9 cellular contexts compared by ENCODE assay signal in the genomic region with DNA sequence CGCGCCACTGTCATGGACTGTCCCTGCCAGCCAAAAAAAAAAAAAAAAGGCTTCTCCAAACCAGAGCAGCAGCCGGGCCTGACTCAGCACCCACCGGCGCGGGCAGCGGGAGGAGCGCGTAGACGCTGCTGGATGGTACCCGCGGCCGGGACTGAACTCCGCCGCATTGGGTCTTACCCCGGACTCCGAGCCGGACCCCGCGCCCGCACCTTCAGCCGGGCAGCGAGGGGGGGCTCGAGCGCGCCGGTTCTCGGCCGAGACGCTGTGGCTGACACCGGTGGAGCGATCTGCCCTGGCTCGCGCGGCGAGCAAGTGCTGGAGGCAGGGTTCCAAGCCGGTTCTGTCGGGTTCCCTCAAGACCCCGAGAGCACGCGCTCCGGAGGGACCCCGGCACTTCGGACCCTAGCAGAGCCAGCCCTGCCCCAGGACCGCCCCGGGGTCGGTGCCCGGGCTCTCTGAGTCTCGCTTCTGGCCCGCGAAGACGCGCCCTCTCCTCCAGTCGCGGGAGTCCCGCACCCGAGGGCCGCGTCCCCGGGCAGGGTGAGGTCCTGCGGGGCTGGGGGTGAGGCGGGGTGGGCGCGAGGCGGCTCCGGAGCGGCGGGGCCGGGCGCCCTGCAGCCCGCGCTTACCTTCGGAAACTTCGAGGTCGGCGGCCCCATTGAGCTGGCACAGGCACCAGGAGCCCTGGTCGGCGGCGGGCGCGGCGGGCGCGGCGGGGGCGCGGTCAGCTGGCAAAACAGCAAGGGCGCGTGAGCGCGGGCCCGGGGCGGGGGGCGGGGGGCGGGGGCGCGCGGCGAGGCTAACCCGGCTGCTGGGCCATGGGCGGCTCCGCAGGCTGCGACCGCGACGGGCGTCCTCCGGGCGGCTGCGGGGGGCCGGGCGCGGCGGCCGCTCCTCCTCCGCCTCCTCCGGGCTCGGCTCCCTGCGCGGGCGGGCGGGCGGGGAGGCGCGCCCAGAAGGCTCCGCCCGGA. TPM values are rescaled to one million over a fixed set of nuclear protein-coding genes. Genes with fewer than 3 reads are reported as not detected.
DNase-seq lines count a peak whose midpoint lies in the region; ATAC-seq, FAIRE-seq and TF ChIP-seq lines count a peak whose summit lies in the region.
"Had no signal": no experiment of that assay in that cellular context is flagged by ENCODE, and none has a peak within 500 bp of the region (broad histone marks: within the 10 kb centered on the region; RNA-seq: fewer than 3 reads in every experiment).

No MANE protein-coding gene starts in this region.

- H3K27ac Mint-ChIP-seq in MCF 10A (ENCODE audit: low read depth, unreplicated experiment), result no peak overlapping the region

- H3K27ac ChIP-seq in keratinocyte (ENCODE audit: control insufficient read depth, insufficient read depth, low read length) (no peak overlapping the region), tibial artery (no peak overlapping the region)

- H2AFZ ChIP-seq in keratinocyte (ENCODE audit: control insufficient read depth, low read length), result peak overlapping the region; percentile 30

- H3K27me3 Mint-ChIP-seq in activated T-cell treated with anti-CD3 and anti-CD28 coated beads, Interleukin-2, amount 50 U/mL, for 4 hours (ENCODE audit: low read depth), result peaks cover 60% of the 10 kb centered on the region
- peaks cover 39% of the 10 kb centered on the region for H3K27me3 Mint-ChIP-seq in MCF 10A (ENCODE audit: insufficient read depth, unreplicated experiment)

- H3K4me1 Mint-ChIP-seq in activated T-cell treated with anti-CD3 and anti-CD28 coated beads, Interleukin-2, amount 50 U/mL, for 4 hours (ENCODE audit: low read depth), result peaks cover 7% of the 10 kb centered on the region
- no peaks in the 10 kb centered on the region for H3K4me1 Mint-ChIP-seq in MCF 10A (ENCODE audit: insufficient read depth, unreplicated experiment)

- no peaks in the 10 kb centered on the region for H4K20me1 ChIP-seq in keratinocyte (ENCODE audit: control insufficient read depth, extremely low read depth, insufficient read depth, low read length)

- dilution Hi-C loops in keratinocyte (cut with MboI; ENCODE audit: extremely low pct_ligation_motif_present, low sequenced_read_pairs), result no loop called here

- peak overlapping the region in 2 of 3 experiments; percentile 18 to 34 for H3K4me3 ChIP-seq in keratinocyte (ENCODE audit: control insufficient read depth in 2 of 3, extremely low read depth in 1 of 3, insufficient read depth in 2 of 3, low read depth in 1 of 3, low read length in 3 of 3)
- H3K4me3 ChIP-seq in tibial artery, result peak overlapping the region; percentile 36 to 52

- H3K4me3 Mint-ChIP-seq in activated T-cell treated with anti-CD3 and anti-CD28 coated beads, Interleukin-2, amount 50 U/mL, for 4 hours, result no peak overlapping the region
- H3K4me3 Mint-ChIP-seq in MCF 10A (ENCODE audit: unreplicated experiment), result peak overlapping the region; percentile 23

- no peaks in the 10 kb centered on the region for H3K9me3 Mint-ChIP-seq in activated T-cell treated with anti-CD3 and anti-CD28 coated beads, Interleukin-2, amount 50 U/mL, for 4 hours
- H3K9me3 Mint-ChIP-seq in MCF 10A (ENCODE audit: unreplicated experiment), result peaks cover 6% of the 10 kb centered on the region

- peaks cover 4% of the 10 kb centered on the region for H3K9me3 ChIP-seq in keratinocyte (ENCODE audit: control insufficient read depth, low read depth, low read length)
- H3K9me3 ChIP-seq in tibial artery, result no peaks in the 10 kb centered on the region

- peaks cover 22% of the 10 kb centered on the region for H3K4me1 ChIP-seq in keratinocyte (ENCODE audit: control insufficient read depth, extremely low read depth, insufficient read depth, low read length)
- peaks cover 0 to 19% (median 16%) of the 10 kb centered on the region in 4 donors for H3K4me1 ChIP-seq in tibial artery

- H3K4me2 ChIP-seq in keratinocyte (ENCODE audit: control insufficient read depth, extremely low read depth, insufficient read depth, low read depth, low read length), result peak overlapping the region; percentile 51

- no peaks in the 10 kb centered on the region for H3K79me2 ChIP-seq in keratinocyte (ENCODE audit: control insufficient read depth, insufficient read depth, low read length)

- intact Hi-C loops in MCF 10A (cut with micrococcal nuclease), result no loop called here
- intact Hi-C loops in tibial artery (cut with DNase I; ENCODE audit: low total_unique reads), result no loop called here

- no TSS peak for BruUV-seq in MCF 10A (replicated peaks; lab: Mats Ljungman, UMichigan)

- no peak overlapping the region for H3K9ac ChIP-seq in keratinocyte (ENCODE audit: control insufficient read depth, extremely low read depth, insufficient read depth, low read length)

- ATAC-seq in activated T-cell treated with anti-CD3 and anti-CD28 coated beads, Interleukin-2, amount 50 U/mL, for 4 hours, result peak; percentile 45 to 47

- POLR2A ChIA-PET in MCF 10A (lab: Yijun Ruan, JAX), result interaction anchor here (0.5 kb wide), 1 partner anchor 125 kb away, joined by 3 read pairs; no protein-coding TSS in a partner anchor

- no peaks in the 10 kb centered on the region for H3K9me1 ChIP-seq in keratinocyte (ENCODE audit: control insufficient read depth, extremely low read depth, insufficient read depth, low read length)

- no peak for DNase-seq in activated T-cell treated with anti-CD3 and anti-CD28 coated beads, Interleukin-2, amount 50 U/mL, for 4 hours
- DNase-seq in activated T-cell treated with anti-CD3 and anti-CD28 coated beads for 4 hours (no peak), MCF 10A (ENCODE audit: unreplicated experiment) (no peak), keratinocyte (ENCODE audit: low read depth, low spot score) (no peak), tibial artery (no peak), Ammon's horn (ENCODE audit: low spot score) (no peak), NK-92 (lab: John Stamatoyannopoulos, UW; ENCODE audit: unreplicated experiment) (no peak), DMS153 (lab: John Stamatoyannopoulos, UW) (no peak)

- no peak for FAIRE-seq in keratinocyte (lab: Jason Lieb, UNC)
- FAIRE-seq: TTC549 had no signal

- H3K27me3 ChIP-seq in keratinocyte (ENCODE audit: control insufficient read depth, extremely low read depth, insufficient read depth, low read length) (peaks cover 55% of the 10 kb centered on the region), tibial artery (peaks cover 3 to 74% of the 10 kb centered on the region in 2 donors)

- TF ChIP-seq CTCF in MCF 10A (IDR thresholded peaks at IDR 0.05; ENCODE audit: unreplicated experiment) (no peak), keratinocyte (optimal IDR thresholded peaks at IDR 0.05 in 1 of 3, IDR thresholded peaks at IDR 0.05 in 1 of 3, conservative IDR thresholded peaks at IDR 0.05 in 1 of 3; ENCODE audit: extremely low read depth in 1 of 3, insufficient read depth in 2 of 3, low read length in 3 of 3) (no peak), tibial artery (IDR thresholded peaks at IDR 0.05) (no peak)

- H3K36me3 Mint-ChIP-seq in activated T-cell treated with anti-CD3 and anti-CD28 coated beads, Interleukin-2, amount 50 U/mL, for 4 hours (ENCODE audit: insufficient read depth), result no peaks in the 10 kb centered on the region
- H3K36me3 Mint-ChIP-seq in MCF 10A (ENCODE audit: insufficient read depth, unreplicated experiment), result no peaks in the 10 kb centered on the region

- CTCF ChIA-PET in MCF 10A (lab: Yijun Ruan, JAX), result interaction anchor here (1.4 to 1.7 kb wide), 2 partner anchors 16 to 312 kb away, joined by 5 to 10 read pairs; no protein-coding TSS in a partner anchor

- no peaks in the 10 kb centered on the region for H3K36me3 ChIP-seq in keratinocyte (ENCODE audit: control insufficient read depth in 2 of 2, extremely low read depth in 1 of 2, insufficient read depth in 2 of 2, low read length in 2 of 2)
- no peaks in the 10 kb centered on the region for H3K36me3 ChIP-seq in tibial artery

RNA-seq across cellular contexts. Expression of gene MAN2B2, which starts 11.8 kb away (rescaled TPM):
- 10 to 100 TPM; 11.9 to 13.4 (median 12.7) TPM for total RNA-seq in activated T-cell treated with anti-CD3 and anti-CD28 coated beads, Interleukin-2, amount 50 U/mL, for 4 hours
- total RNA-seq in MCF 10A (2022), result 12.5 and 13.9 TPM in 2 replicates
- 7.4 to 13.2 TPM (median 8.0 TPM) in 3 replicates for polyA plus RNA-seq in keratinocyte
- polyA plus RNA-seq in keratinocyte (2011; ENCODE audit: low read depth), result 7.1 TPM
- 4.8 and 6.4 TPM in 2 replicates for polyA plus RNA-seq in keratinocyte (2011; cell fraction: cytosol; rRNA removed)
- polyA plus RNA-seq in keratinocyte (2011; cell fraction: nucleus; rRNA removed), result 29.7 and 29.9 TPM in 2 replicates
- polyA plus RNA-seq in keratinocyte (2012; ENCODE audit: low replicate concordance), result 8.4 and 14.1 TPM in 2 replicates
- 13.0 to 33.8 TPM (median 13.2 TPM) in 3 replicates for polyA minus RNA-seq in keratinocyte
- 26.3 TPM for polyA minus RNA-seq in keratinocyte (2011; cell fraction: cytosol; rRNA and poly(A)+ RNA removed)
- 42.7 and 50.0 TPM in 2 replicates for polyA minus RNA-seq in keratinocyte (2011; cell fraction: nucleus; rRNA and poly(A)+ RNA removed)
